Comparison of ENCODE assay signal across 9 cellular contexts in genomic region chr2:135997380-135997779, GRCh38. TPM values are rescaled to one million over a fixed set of nuclear protein-coding genes. Genes with fewer than 3 reads are reported as not detected.
DNase-seq lines count a peak whose midpoint lies in the region; ATAC-seq and TF ChIP-seq lines count a peak whose summit lies in the region.
"Had no signal": no experiment of that assay in that cellular context is flagged by ENCODE, and none has a peak within 500 bp of the region (broad histone marks: within the 10 kb centered on the region; RNA-seq: fewer than 3 reads in every experiment).

No MANE protein-coding gene starts in this region.

- BruUV-seq in OCI-LY7 (replicated peaks; lab: Mats Ljungman, UMichigan) = no TSS peak

- H3K9me3 ChIP-seq in OCI-LY7 (ENCODE audit: low read length) (no peaks in the 10 kb centered on the region), mucosa of descending colon (no peaks in the 10 kb centered on the region), ovary (no peaks in the 10 kb centered on the region)

- TF ChIP-seq CTCF in OCI-LY7 (conservative IDR thresholded peaks at IDR 0.05; ENCODE audit: low read length) (peak; percentile 84), mucosa of descending colon (IDR thresholded peaks at IDR 0.05) (no peak), ovary (IDR thresholded peaks at IDR 0.05) (no peak)

- H3K4me3 ChIP-seq in OCI-LY7 (ENCODE audit: low read depth, low read length, poor library complexity, severe bottlenecking) (peak overlapping the region; percentile 30), mucosa of descending colon (no peak overlapping the region), ovary (no peak overlapping the region)

- intact Hi-C loops in OCI-LY7 (cut with micrococcal nuclease; ENCODE audit: unreplicated experiment) (loop anchor here (1.0 to 5.0 kb wide), 8 partner anchors 75 to 381 kb away; no protein-coding TSS in a partner anchor), mucosa of descending colon (cut with DNase I, micrococcal nuclease) (no loop called here), ovary (cut with DNase I) (no loop called here)

- H3K9me2 ChIP-seq in OCI-LY7 (ENCODE audit: insufficient read depth, low read length) = no peaks in the 10 kb centered on the region

- DNase-seq in OCI-LY7 (ENCODE audit: low spot score) (peak; percentile 77), mucosa of descending colon (peak in 1 of 3 donors; percentile 58), LoVo (ENCODE audit: low spot score) (no peak), ovary (no peak), Kasumi-1 (lab: John Stamatoyannopoulos, UW) (no peak), foreskin melanocyte (no peak)

- 70 to 74% (median 72%) methylated on average over 5 of the region's 5 CpGs for WGBS in ovary, 3 donors

- H4K20me1 ChIP-seq in OCI-LY7 (ENCODE audit: insufficient read depth, low read length) = no peaks in the 10 kb centered on the region

- H3K4me2 ChIP-seq in OCI-LY7 (ENCODE audit: low read length) = peak overlapping the region; percentile 68

- H3K4me1 ChIP-seq in OCI-LY7 (ENCODE audit: insufficient read depth, low read length, poor library complexity, severe bottlenecking) = peaks cover 55% of the 10 kb centered on the region
- H3K4me1 ChIP-seq in mucosa of descending colon (ENCODE audit: low read depth) = no peaks in the 10 kb centered on the region
- no peaks in the 10 kb centered on the region for H3K4me1 ChIP-seq in ovary (ENCODE audit: insufficient read depth)
- H3K4me1 ChIP-seq: parathyroid adenoma had no signal

- H2AFZ ChIP-seq in OCI-LY7 (ENCODE audit: low read length) = peak overlapping the region; percentile 65
- H2AFZ ChIP-seq: parathyroid adenoma had no signal

- TF ChIP-seq EP300 in ovary (IDR thresholded peaks at IDR 0.05) = no peak

- H3K36me3 ChIP-seq in OCI-LY7 (ENCODE audit: insufficient read depth, low read length) (peaks cover 15% of the 10 kb centered on the region; the same call in 1 of the 2 replicates), mucosa of descending colon (ENCODE audit: low read depth) (no peaks in the 10 kb centered on the region), ovary (no peaks in the 10 kb centered on the region)

- no peaks in the 10 kb centered on the region for H3K27me3 ChIP-seq in ovary

- CTCF ChIA-PET in OCI-LY7 (lab: Charles Lee; ENCODE audit: unreplicated experiment) = interaction anchor here (0.6 to 2.3 kb wide), 23 partner anchors 9 to 409 kb away, joined by 3 to 7 read pairs (median 4); partner anchors contain the start of gene DARS1

- H3K27ac ChIP-seq in OCI-LY7 (ENCODE audit: low read depth, low read length, poor library complexity, severe bottlenecking) = peak overlapping the region; percentile 58
- no peak overlapping the region for H3K27ac ChIP-seq in ovary
- H3K27ac ChIP-seq: parathyroid adenoma had no signal

- no peaks in the 10 kb centered on the region for H3K79me2 ChIP-seq in OCI-LY7 (ENCODE audit: insufficient read depth, low read depth, low read length)
- H3K79me2 ChIP-seq: parathyroid adenoma had no signal

- no peak for TF ChIP-seq POLR2A in ovary (IDR thresholded peaks at IDR 0.05)

- POLR2A ChIA-PET in OCI-LY7 (lab: Charles Lee) = interaction anchor here (0.6 to 4.6 kb wide), 41 partner anchors 9 to 471 kb away, joined by 3 to 43 read pairs (median 4); partner anchors contain the start of genes DARS1 and MCM6

- ATAC-seq in GM18499 (IDR thresholded peaks at IDR 0.05; ENCODE audit: insufficient read depth, unreplicated experiment) (peak; percentile 38), HG02588 (IDR thresholded peaks at IDR 0.05; ENCODE audit: unreplicated experiment) (peak; percentile 72), mucosa of descending colon (peak; percentile 67)

RNA-seq across cellular contexts. Expression of gene DARS1, which starts 12.0 kb away (rescaled TPM):
- 90.5 and 108 TPM in 2 replicates for total RNA-seq in OCI-LY7 (2014; rRNA removed; shearing (Covaris generic))
- 119 and 140 TPM in 2 replicates for total RNA-seq in OCI-LY7 (2022)
- total RNA-seq in mucosa of descending colon = 10 to 100 TPM; 29.6 to 71.1 (median 40.3) TPM
- total RNA-seq in ovary = 10 to 100 TPM; 58.9 to 79.5 (median 69.7) TPM
- 10 to 100 TPM; 55.2 to 70.7 TPM for polyA plus RNA-seq in ovary
